ENCODE assay signal across 8 cellular contexts in the genomic region with DNA sequence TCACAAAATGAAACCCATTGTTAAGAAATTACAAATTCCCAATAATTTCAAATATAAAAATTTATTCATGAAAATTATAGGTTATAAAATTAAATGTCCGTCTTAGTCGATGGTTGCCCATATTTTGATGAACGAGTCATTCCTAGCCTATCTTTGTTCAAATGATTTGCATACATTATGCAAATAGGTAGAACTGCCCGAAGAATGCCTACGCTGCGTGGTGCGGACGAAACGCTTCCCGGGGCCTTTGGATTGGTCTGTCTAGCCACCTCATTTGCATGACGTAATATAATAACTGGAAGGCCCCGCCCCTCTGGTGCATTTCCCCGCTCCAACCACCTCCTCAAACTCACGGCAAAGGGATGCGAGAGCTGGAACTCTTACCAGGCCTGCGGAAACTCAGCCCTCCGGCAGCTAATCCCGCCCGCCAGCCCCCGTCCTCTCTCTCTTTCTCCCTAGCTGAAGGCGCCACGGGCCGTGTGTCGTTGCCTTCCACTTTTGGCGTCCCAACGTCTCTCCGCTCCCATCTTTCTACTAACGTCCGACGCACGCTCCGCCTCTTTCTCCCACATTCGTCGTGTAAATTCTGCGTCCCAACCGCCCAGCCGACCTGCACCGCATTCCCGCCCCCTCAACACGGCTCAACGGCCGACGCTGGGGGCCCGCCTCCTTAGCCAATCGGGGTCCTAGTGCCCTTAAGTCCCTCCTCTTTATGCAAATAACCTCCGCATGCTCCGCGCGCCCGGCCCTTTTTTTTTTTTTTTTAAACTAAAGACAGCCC.
DNase-seq lines count a peak whose midpoint lies in the region; ATAC-seq and FAIRE-seq lines count a peak whose summit lies in the region.

No MANE protein-coding gene starts in this region.

- ATAC-seq in GM19043 (IDR thresholded peaks at IDR 0.05; ENCODE audit: low read depth, unreplicated experiment) (peak; percentile 76), HG03354 (IDR thresholded peaks at IDR 0.05; ENCODE audit: poor library complexity, severe bottlenecking, unreplicated experiment) (peak; percentile 83)
- ATAC-seq in activated CD4-positive, CD25-positive, alpha-beta regulatory T cell treated with anti-CD3 and anti-CD28 coated beads, Interleukin-2, amount 50 U/mL, for 24 hours: peak; percentile 82 to 86

- DNase-seq in AG20443 (ENCODE audit: low spot score) (peak; percentile 96), NCI-H446 (lab: John Stamatoyannopoulos, UW) (peak; percentile 99 to 100), cerebellar cortex (ENCODE audit: low spot score) (peak; percentile 100)
- DNase-seq in stimulated activated CD4-positive, alpha-beta T cell treated with anti-CD3 and anti-CD28 coated beads, Interleukin-12 subunit alpha, Interleukin-12 subunit beta, amount 100 ng/mL, for 24 hours (ENCODE audit: low read depth in 2 of 2): peak; percentile 92 to 95

- FAIRE-seq in islet of Langerhans (lab: Jason Lieb, UNC): peak; percentile 89

Comparison
In these comparisons a context has a peak if more than half of its experiments do, and no peak if none do; other contexts are left out.
1. Peak in every context shown above with its lines: DNase-seq and ATAC-seq.